ENCODE assay signal across 10 cellular contexts in genomic region chr1:22814176-22815042, GRCh38.
A peak's percentile ranks its signal among the peaks of the same experiment; 100 is the strongest.
DNase-seq lines count a peak whose midpoint lies in the region; ATAC-seq and TF ChIP-seq lines count a peak whose summit lies in the region.
"Had no signal": no experiment of that assay in that cellular context is flagged by ENCODE, and none has a peak within 500 bp of the region (broad histone marks: within the 10 kb centered on the region; RNA-seq: fewer than 3 reads in every experiment).

No MANE protein-coding gene starts in this region.

- 36 to 53% methylated on average over 18 to 19 of the region's 19 CpGs for WGBS in tibial nerve, 2 donors

- H3K27me3 Mint-ChIP-seq in T-helper 17 cell, result peaks cover 21% of the 10 kb centered on the region

- H3K36me3 ChIP-seq in left lung, result no peaks in the 10 kb centered on the region
- no peaks in the 10 kb centered on the region for H3K36me3 ChIP-seq in tibial nerve

- no peaks in the 10 kb centered on the region for H3K36me3 Mint-ChIP-seq in T-helper 17 cell (ENCODE audit: low read depth)

- no peak overlapping the region for H3K27ac ChIP-seq in left lung
- peak overlapping the region in 3 of 4 donors; percentile 2 to 65 (median 36) for H3K27ac ChIP-seq in tibial nerve
- H3K27ac ChIP-seq: A549, HL-60 had no signal

- H3K4me3 ChIP-seq in left lung (no peak overlapping the region), tibial nerve (no peak overlapping the region)
- H3K4me3 ChIP-seq: A549 had no signal

- H3K4me3 Mint-ChIP-seq in T-helper 17 cell, result no peak overlapping the region

- H3K4me1 ChIP-seq in left lung (peaks cover 0 to 4% of the 10 kb centered on the region in 2 donors), tibial nerve (peaks cover 0 to 22% (median 4%) of the 10 kb centered on the region in 4 donors)

- ATAC-seq in left lung (peak; percentile 91), GM21367 (IDR thresholded peaks at IDR 0.05; ENCODE audit: unreplicated experiment) (no peak), T-helper 17 cell (no peak)
- ATAC-seq: A549 had no signal

- H3K9me3 ChIP-seq in left lung (no peaks in the 10 kb centered on the region), tibial nerve (no peaks in the 10 kb centered on the region), T-helper 17 cell (ENCODE audit: control insufficient read depth, low read length, poor library complexity, severe bottlenecking) (no peaks in the 10 kb centered on the region)
- H3K9me3 ChIP-seq: A549 had no signal

- H3K27me3 ChIP-seq in left lung (peaks cover 0 to 5% of the 10 kb centered on the region in 2 donors), tibial nerve (no peaks in the 10 kb centered on the region)

- no peak overlapping the region for H3K27ac Mint-ChIP-seq in T-helper 17 cell

- TF ChIP-seq POLR2A in tibial nerve (IDR thresholded peaks at IDR 0.05), result no peak

- no peak for TF ChIP-seq EP300 in tibial nerve (IDR thresholded peaks at IDR 0.05)

- H3K4me1 Mint-ChIP-seq in T-helper 17 cell, result no peaks in the 10 kb centered on the region

- intact Hi-C loops in left lung (cut with DNase I), result no loop called here

- TF ChIP-seq CTCF in left lung (IDR thresholded peaks at IDR 0.05) (no peak), tibial nerve (IDR thresholded peaks at IDR 0.05) (no peak)

- DNase-seq in NCI-H2227 (lab: John Stamatoyannopoulos, UW; ENCODE audit: unreplicated experiment) (peak; percentile 62), NCI-H2227 treated with DMSO at 0.1 percent for 48 hours (lab: John Stamatoyannopoulos, UW) (no peak), amygdala (lab: John Stamatoyannopoulos, UW) (peak in 49 of 56 donors; percentile 11 to 87 (median 57)), left lung (peak in 1 of 2 donors; percentile 85), tibial nerve (ENCODE audit: low spot score in 2 of 2) (peak; percentile 43 to 75), NCI-H526 treated with DMSO at 0.1 percent for 48 hours (lab: John Stamatoyannopoulos, UW) (no peak), T-helper 17 cell (no peak)

Comparison
In these comparisons a context has a peak if more than half of its experiments do, and no peak if none do; other contexts are left out.
1. DNase-seq: peak in NCI-H2227 (single experiment), amygdala (49 of 56) and tibial nerve (2 of 2); none in NCI-H2227 treated with DMSO at 0.1 percent for 48 hours (single experiment), NCI-H526 treated with DMSO at 0.1 percent for 48 hours (single experiment) and T-helper 17 cell (0 of 3).
2. H3K27ac ChIP-seq: peak in tibial nerve (3 of 4); none in left lung (0 of 2).